Comparison of ENCODE assay signal across 1 cellular context in the genomic region with DNA sequence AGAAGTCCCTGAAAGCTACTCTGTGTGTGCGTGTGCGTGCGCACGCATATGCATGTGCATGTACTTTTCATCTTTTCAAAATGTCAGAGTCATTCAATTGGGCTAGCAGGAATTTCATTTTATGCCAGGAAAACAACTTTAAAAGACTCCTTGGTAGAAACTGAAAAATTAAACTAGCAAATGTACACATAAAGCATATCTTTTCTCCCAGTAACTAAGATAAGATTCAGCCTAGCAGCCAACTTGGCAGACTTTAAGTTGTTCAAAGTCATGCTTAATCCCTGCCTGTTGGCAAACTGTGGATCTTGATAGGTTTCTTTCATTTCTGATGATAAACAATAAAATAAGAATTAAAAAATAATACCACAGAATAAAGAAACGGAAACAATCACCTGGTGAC.
TF ChIP-seq lines count a peak whose summit lies in the region.

No MANE protein-coding gene starts in this region.

TF ChIP-seq in GM23338, 12 proteins besides CTCF, POLR2A, EP300 and RAD21 (continued from another document):
- TF ChIP-seq ZNF462 (CRISPR knock-in tag; IDR thresholded peaks at IDR 0.05) = no peak
- no peak for TF ChIP-seq ZNF114 (CRISPR knock-in tag; IDR thresholded peaks at IDR 0.05)
- no peak for TF ChIP-seq JUNB (IDR thresholded peaks at IDR 0.05; ENCODE audit: unreplicated experiment)
- no peak for TF ChIP-seq STAT1 (IDR thresholded peaks at IDR 0.05; ENCODE audit: unreplicated experiment)
- TF ChIP-seq REST (IDR thresholded peaks at IDR 0.05; ENCODE audit: unreplicated experiment) = no peak
- TF ChIP-seq EZH2 (IDR thresholded peaks at IDR 0.05; ENCODE audit: low read depth, unreplicated experiment) = no peak
- TF ChIP-seq NANOG (IDR thresholded peaks at IDR 0.05; ENCODE audit: borderline replicate concordance) = no peak
TF ChIP-seq in GM23338: peak in this region for 0.
